8 cellular contexts compared by ENCODE assay signal in the genomic region with DNA sequence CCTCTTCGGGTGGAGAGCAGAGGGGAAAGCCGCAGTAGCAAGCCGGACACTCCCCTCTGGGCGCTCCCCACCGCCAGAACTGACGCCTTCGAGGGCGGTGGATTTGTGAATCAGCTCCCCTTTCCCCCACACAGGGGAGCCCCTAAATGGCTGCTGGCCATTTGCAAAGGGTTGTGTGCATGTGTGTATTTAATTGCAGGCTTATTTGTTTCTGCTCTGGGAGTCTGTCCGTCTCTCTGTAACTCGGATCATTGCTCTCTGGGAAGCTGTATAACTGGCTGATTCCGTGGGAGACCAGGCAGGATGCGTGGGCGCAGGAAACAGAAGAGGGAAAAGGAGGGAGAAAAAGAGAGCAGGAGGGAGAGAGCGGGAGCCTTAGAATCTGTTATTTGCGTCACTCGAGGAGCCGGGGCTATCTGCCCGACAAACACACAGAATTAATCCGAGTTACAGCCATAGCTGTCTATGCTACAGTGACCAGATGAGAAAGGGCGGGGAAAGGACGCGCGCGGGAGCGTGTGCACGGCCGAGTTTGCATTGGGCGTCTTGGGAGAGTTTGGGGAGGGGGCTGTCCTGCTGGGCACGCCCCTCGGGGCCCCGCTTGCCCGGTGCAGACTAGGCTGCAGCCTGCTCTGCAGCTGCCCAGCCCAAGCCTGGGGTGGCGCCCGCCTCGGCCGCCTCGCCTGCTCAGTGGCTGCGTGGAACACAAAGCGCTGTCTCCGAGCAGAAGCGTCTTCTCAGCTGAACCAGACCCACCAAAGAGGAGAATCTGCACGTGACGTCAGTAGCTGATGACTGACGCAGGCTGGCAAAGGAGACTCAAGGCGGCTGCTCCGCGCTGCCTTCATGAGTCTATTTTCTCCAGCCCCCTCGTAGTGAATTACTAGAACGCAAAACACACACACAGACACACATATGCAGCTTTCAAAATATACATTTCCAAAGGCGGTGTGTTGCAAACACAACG.
DNase-seq lines count a peak whose midpoint lies in the region; ATAC-seq and TF ChIP-seq lines count a peak whose summit lies in the region.

No MANE protein-coding gene starts in this region.

- no peaks in the 10 kb centered on the region for H3K9me3 Mint-ChIP-seq in activated CD4-positive, alpha-beta T cell treated with anti-CD3 and anti-CD28 coated beads for 36 hours (ENCODE audit: low read depth)

- POLR2A ChIA-PET in activated CD4-positive, alpha-beta T cell treated with anti-CD3 and anti-CD28 coated beads for 36 hours (lab: Charles Lee), result no interaction called here
- POLR2A ChIA-PET in Panc1 (lab: Charles Lee), result no interaction called here
- POLR2A ChIA-PET in PC-3 (lab: Charles Lee; ENCODE audit: unreplicated experiment), result no interaction called here

- peak; percentile 11 for ATAC-seq in activated CD4-positive, alpha-beta T cell treated with anti-CD3 and anti-CD28 coated beads for 36 hours
- ATAC-seq in Panc1, result no peak
- ATAC-seq in PC-3, result no peak

- H2AFZ ChIP-seq in fibroblast of lung (ENCODE audit: low read length) (no peak overlapping the region), PC-3 (ENCODE audit: low read length) (no peak overlapping the region)

- H3K9ac ChIP-seq in fibroblast of lung (ENCODE audit: insufficient read depth, low read length), result no peak overlapping the region
- no peak overlapping the region for H3K9ac ChIP-seq in PC-3 (ENCODE audit: low read length)

- peaks cover 76% of the 10 kb centered on the region for H3K27me3 Mint-ChIP-seq in activated CD4-positive, alpha-beta T cell treated with anti-CD3 and anti-CD28 coated beads for 36 hours

- peak overlapping the region; percentile 16 to 26 for H3K4me3 ChIP-seq in Panc1 (ENCODE audit: low read depth in 2 of 2, low read length in 2 of 2)
- H3K4me3 ChIP-seq in fibroblast of lung (replicated peaks in 1 of 4; ENCODE audit: control extremely low read depth in 1 of 4, insufficient read depth in 1 of 4, low read depth in 3 of 4, low read length in 4 of 4), result peak overlapping the region; percentile 16 to 54 (median 33)
- no peak overlapping the region for H3K4me3 ChIP-seq in PC-3 (ENCODE audit: low read length)

- no peak overlapping the region for H3K27ac ChIP-seq in Panc1 (ENCODE audit: low read length)
- no peak overlapping the region for H3K27ac ChIP-seq in fibroblast of lung (ENCODE audit: insufficient read depth, low read length)
- no peak overlapping the region for H3K27ac ChIP-seq in PC-3 (ENCODE audit: low read length)

- H3K9me3 ChIP-seq in Panc1 (ENCODE audit: control insufficient read depth, insufficient read depth, low read depth, low read length) (no peaks in the 10 kb centered on the region), fibroblast of lung (ENCODE audit: control insufficient read depth, insufficient read depth, low read depth, low read length) (no peaks in the 10 kb centered on the region), PC-3 (ENCODE audit: low read length) (no peaks in the 10 kb centered on the region)

- CTCF ChIA-PET in activated CD4-positive, alpha-beta T cell treated with anti-CD3 and anti-CD28 coated beads for 36 hours (lab: Charles Lee), result interaction anchor here (0.6 to 1.7 kb wide), 7 partner anchors 27 to 292 kb away, joined by 3 to 8 read pairs (median 3); no protein-coding TSS in a partner anchor
- CTCF ChIA-PET in Panc1 (lab: Charles Lee), result interaction anchor here (0.9 to 1.3 kb wide), 2 partner anchors 9 to 71 kb away, joined by 4 to 6 read pairs; no protein-coding TSS in a partner anchor
- CTCF ChIA-PET in PC-3 (lab: Charles Lee), result no interaction called here

- H4K20me1 ChIP-seq in fibroblast of lung (ENCODE audit: control insufficient read depth, extremely low read depth, insufficient read depth, low read length) (no peaks in the 10 kb centered on the region), PC-3 (ENCODE audit: low read length) (no peaks in the 10 kb centered on the region)

- H3K4me1 ChIP-seq in Panc1 (ENCODE audit: control insufficient read depth, insufficient read depth, low read length) (peaks cover 28% of the 10 kb centered on the region), fibroblast of lung (ENCODE audit: control insufficient read depth, extremely low read depth, insufficient read depth, low read length) (no peaks in the 10 kb centered on the region), PC-3 (ENCODE audit: insufficient read depth, low read length) (no peaks in the 10 kb centered on the region; the same call in 1 of the 2 replicates)

- intact Hi-C loops in activated CD4-positive, alpha-beta T cell treated with anti-CD3 and anti-CD28 coated beads for 36 hours (cut with DNase I, micrococcal nuclease), result loop anchor here (5.0 kb wide), 4 partner anchors 263 to 737 kb away; partner anchors contain the start of genes C11orf96 (in 2 of the 2), ALX4 (in 1 of the 2) and API5 (in 1 of the 2)
- intact Hi-C loops in Panc1 (cut with micrococcal nuclease; ENCODE audit: unreplicated experiment) (loop anchor here (5.0 kb wide), 1 partner anchor 237 kb away; no protein-coding TSS in a partner anchor), PC-3 (cut with micrococcal nuclease) (loop anchor here (5.0 to 10.0 kb wide), 2 partner anchors 130 to 162 kb away; no protein-coding TSS in a partner anchor)

- no peak overlapping the region for H3K4me3 Mint-ChIP-seq in activated CD4-positive, alpha-beta T cell treated with anti-CD3 and anti-CD28 coated beads for 36 hours

- peaks cover 27% of the 10 kb centered on the region for H3K4me1 Mint-ChIP-seq in activated CD4-positive, alpha-beta T cell treated with anti-CD3 and anti-CD28 coated beads for 36 hours

- in situ Hi-C loops in Panc1 (cut with HindIII; ENCODE audit: low pct_unique_long_range_greater_than_20kb, low sequenced_read_pairs), result no loop called here

- H3K79me2 ChIP-seq in fibroblast of lung (ENCODE audit: control insufficient read depth, insufficient read depth, low read length), result no peaks in the 10 kb centered on the region
- H3K79me2 ChIP-seq in PC-3 (ENCODE audit: low read length), result no peaks in the 10 kb centered on the region

- peak; percentile 51 for DNase-seq in activated CD4-positive, alpha-beta T cell treated with anti-CD3 and anti-CD28 coated beads for 36 hours
- DNase-seq in activated CD4-positive, alpha-beta T cell treated with anti-CD3 and anti-CD28 coated beads for 1 hour, result no peak
- DNase-seq in Panc1 (ENCODE audit: low read depth, low spot score), result no peak
- peak; percentile 58 to 61 for DNase-seq in fibroblast of lung (ENCODE audit: low read depth in 2 of 2)
- peak; percentile 14 for DNase-seq in non-pigmented ciliary epithelial cell (ENCODE audit: low read depth)
- no peak for DNase-seq in PC-3
- DNase-seq in NCI-H2029 treated with DMSO at 0.1 percent for 48 hours (lab: John Stamatoyannopoulos, UW), result no peak
- DNase-seq in ureter (ENCODE audit: low spot score), result no peak

- H3K4me2 ChIP-seq in fibroblast of lung (ENCODE audit: extremely low read depth, insufficient read depth, low read length) (peak overlapping the region; percentile 83), PC-3 (ENCODE audit: low read length) (no peak overlapping the region)

- H3K36me3 ChIP-seq in Panc1 (ENCODE audit: control insufficient read depth, insufficient read depth, low read length) (no peaks in the 10 kb centered on the region), fibroblast of lung (ENCODE audit: control insufficient read depth, insufficient read depth, low read length) (no peaks in the 10 kb centered on the region), PC-3 (ENCODE audit: low read depth, low read length) (no peaks in the 10 kb centered on the region)

- H3K9me2 ChIP-seq in PC-3 (replicated peaks; ENCODE audit: low read length), result no peaks in the 10 kb centered on the region

- TF ChIP-seq CTCF in Panc1 (IDR thresholded peaks at IDR 0.05) (no peak), fibroblast of lung (conservative IDR thresholded peaks at IDR 0.05 in 1 of 2, IDR thresholded peaks at IDR 0.05 in 1 of 2; ENCODE audit: low read depth in 1 of 2, low read length in 2 of 2) (no peak), PC-3 (conservative IDR thresholded peaks at IDR 0.05; ENCODE audit: low read depth, low read length) (no peak)

- no TSS peak for BruUV-seq in Panc1 (replicated peaks; lab: Mats Ljungman, UMichigan)
- BruUV-seq in PC-3 (replicated peaks; lab: Mats Ljungman, UMichigan), result no TSS peak

- no peaks in the 10 kb centered on the region for H3F3A ChIP-seq in PC-3 (ENCODE audit: low read length, unreplicated experiment)

- H3K36me3 Mint-ChIP-seq in activated CD4-positive, alpha-beta T cell treated with anti-CD3 and anti-CD28 coated beads for 36 hours (ENCODE audit: low read depth), result no peaks in the 10 kb centered on the region

- H3K27me3 ChIP-seq in Panc1 (ENCODE audit: control insufficient read depth, insufficient read depth, low read length), result peaks cover 67% of the 10 kb centered on the region
- H3K27me3 ChIP-seq in fibroblast of lung (ENCODE audit: control insufficient read depth, insufficient read depth, low read length), result peaks cover 44% of the 10 kb centered on the region
- peaks cover 72% of the 10 kb centered on the region for H3K27me3 ChIP-seq in PC-3 (ENCODE audit: low read length)

- H3K27ac Mint-ChIP-seq in activated CD4-positive, alpha-beta T cell treated with anti-CD3 and anti-CD28 coated beads for 36 hours, result no peak overlapping the region

Comparison
In these comparisons a context has a peak if more than half of its experiments do, and no peak if none do; other contexts are left out.
1. DNase-seq: peak in activated CD4-positive, alpha-beta T cell treated with anti-CD3 and anti-CD28 coated beads for 36 hours (single experiment), fibroblast of lung (2 of 2) and non-pigmented ciliary epithelial cell (single experiment); none in activated CD4-positive, alpha-beta T cell treated with anti-CD3 and anti-CD28 coated beads for 1 hour (single experiment), Panc1 (single experiment), PC-3 (single experiment), NCI-H2029 treated with DMSO at 0.1 percent for 48 hours (single experiment) and ureter (single experiment).